ENCODE assay signal across 8 cellular contexts in the genomic region with DNA sequence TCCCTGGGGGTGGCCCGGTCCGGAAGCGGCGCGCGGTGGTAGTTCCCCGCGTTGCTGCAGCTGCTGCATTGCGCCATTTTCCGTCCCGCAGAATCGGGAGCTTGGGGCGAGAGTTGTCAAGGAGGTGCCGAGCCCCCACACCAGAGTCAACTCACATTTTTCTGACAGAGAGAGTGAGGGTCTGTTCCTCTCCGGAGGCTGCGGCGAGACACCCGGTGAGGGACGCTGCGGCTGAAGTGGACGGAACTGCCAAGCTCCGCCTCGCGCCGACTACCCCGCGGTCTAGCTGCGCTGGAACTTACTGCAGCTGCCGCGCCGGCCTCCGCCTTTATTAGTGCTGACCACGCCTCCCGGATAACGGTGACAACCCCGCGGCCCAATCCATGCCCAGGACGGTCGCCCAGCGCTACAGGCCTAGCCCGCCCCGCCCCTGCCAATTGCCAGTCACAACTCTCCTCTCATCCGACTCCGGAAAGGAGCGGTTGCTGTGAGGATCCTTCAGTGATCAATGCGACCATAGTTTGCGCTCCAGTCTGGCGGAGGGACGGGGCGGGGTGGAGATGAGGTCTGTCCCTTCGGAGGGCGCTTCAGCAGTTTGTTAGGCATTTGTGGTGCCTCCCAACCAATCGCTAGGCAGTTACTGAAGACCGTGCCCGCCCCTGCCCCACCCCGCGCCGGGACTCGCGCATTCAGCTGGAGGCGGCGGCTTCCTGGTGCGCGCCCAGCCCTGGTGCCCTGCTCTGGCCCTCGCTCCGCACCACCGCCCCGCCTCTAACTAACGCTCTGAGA. TPM values are rescaled to one million over a fixed set of nuclear protein-coding genes. Genes with fewer than 3 reads are reported as not detected.
A peak's percentile ranks its signal among the peaks of the same experiment; 100 is the strongest.
DNase-seq lines count a peak whose midpoint lies in the region; ATAC-seq, FAIRE-seq and TF ChIP-seq lines count a peak whose summit lies in the region.

A gene with protein sequence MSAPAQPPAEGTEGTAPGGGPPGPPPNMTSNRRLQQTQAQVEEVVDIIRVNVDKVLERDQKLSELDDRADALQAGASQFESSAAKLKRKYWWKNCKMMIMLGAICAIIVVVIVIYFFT (minus strand): TSS at position 303 of the 789 bp plus-strand sequence. CDS start 146 bp downstream, at position 157.

- H3K36me3 ChIP-seq in heart left ventricle, result peaks cover 0 to 17% (median 6%) of the 10 kb centered on the region in 9 donors
- no peaks in the 10 kb centered on the region for H3K36me3 ChIP-seq in upper lobe of right lung

- peaks cover 50 to 53% (median 52%) of the 10 kb centered on the region in 3 donors for H3K4me1 Mint-ChIP-seq in T-cell

- H3K36me3 Mint-ChIP-seq in T-cell, result peaks cover 25% of the 10 kb centered on the region

- intact Hi-C loops in heart left ventricle (cut with DNase I), result loop anchor here in 4 of 10 donors (1.0 to 5.0 kb wide), 6 partner anchors 18 to 67 kb away; a partner anchor contains a TSS
- intact Hi-C loops in posterior cingulate gyrus (cut with DNase I), result loop anchor here (1.0 kb wide), 2 partner anchors 23 to 64 kb away; a partner anchor contains a TSS
- intact Hi-C loops in upper lobe of right lung (cut with DNase I), result no loop called here

- peak within 1 kb of the TSS; percentile 87 to 93 (median 91) for H3K4me3 Mint-ChIP-seq in T-cell

- H3K4me3 ChIP-seq in heart left ventricle (peak within 1 kb of the TSS; percentile 44 to 86 (median 71)), upper lobe of right lung (peak within 1 kb of the TSS; percentile 62)

- DNase-seq in GM12891 (ENCODE audit: insufficient read length, low spot score), result peak; percentile 95
- peak; percentile 88 for DNase-seq in NCI-H1436 treated with DMSO at 0.1 percent for 48 hours (lab: John Stamatoyannopoulos, UW)
- peak; percentile 89 to 98 (median 95) for DNase-seq in T-cell
- peak; percentile 98 to 99 (median 98) for DNase-seq in heart left ventricle
- DNase-seq in posterior cingulate gyrus, result peak; percentile 99 to 100 (median 100)
- DNase-seq in upper lobe of right lung, result peak; percentile 98

- FAIRE-seq in GM12891 (lab: Jason Lieb, UNC), result peak; percentile 98

- CTCF ChIA-PET in T-cell (lab: Charles Lee), result interaction anchor here (0.6 to 1.6 kb wide), 16 partner anchors 8 to 1170 kb away, joined by 3 to 10 read pairs (median 4); a partner anchor contains a TSS

- H3K27ac ChIP-seq in adipose tissue (ENCODE audit: low read depth, low read length) (peak within 1 kb of the TSS; percentile 48), heart left ventricle (peak within 1 kb of the TSS; percentile 25 to 91 (median 84)), upper lobe of right lung (peak within 1 kb of the TSS; percentile 88)

- ATAC-seq in HG02840 (IDR thresholded peaks at IDR 0.05; ENCODE audit: low FRiP score, unreplicated experiment), result peak; percentile 82
- peak; percentile 88 to 96 (median 92) for ATAC-seq in T-cell (replicated peaks in 1 of 4)
- ATAC-seq in heart left ventricle, result peak; percentile 97 to 99 (median 98)
- ATAC-seq in upper lobe of right lung, result peak; percentile 97

- H3K9me3 Mint-ChIP-seq in T-cell, result no peaks in the 10 kb centered on the region

- H3K27me3 Mint-ChIP-seq in T-cell, result no peaks in the 10 kb centered on the region

- H3K27ac Mint-ChIP-seq in T-cell, result peak within 1 kb of the TSS; percentile 92 to 96

- peak; percentile 100 for TF ChIP-seq POLR2A in GM12891 (IDR thresholded peaks at IDR 0.05; ENCODE audit: low read depth, low read length)
- peak; percentile 97 to 100 for TF ChIP-seq POLR2A in heart left ventricle (IDR thresholded peaks at IDR 0.05)

- no peaks in the 10 kb centered on the region for H3K9me3 ChIP-seq in heart left ventricle
- H3K9me3 ChIP-seq in upper lobe of right lung, result no peaks in the 10 kb centered on the region

- peak in 1 of 12 donors; percentile 2 for TF ChIP-seq CTCF in heart left ventricle (IDR thresholded peaks at IDR 0.05)
- no peak for TF ChIP-seq CTCF in upper lobe of right lung (IDR thresholded peaks at IDR 0.05)

- 0% methylated on average over 62 to 69 of the region's 69 CpGs for WGBS in adipose tissue, 3 donors
- WGBS in heart left ventricle, 4 donors, result 0 to 2% (median 0%) methylated on average over 15 to 69 of the region's 69 CpGs

- POLR2A ChIA-PET in T-cell (lab: Charles Lee), result interaction anchor here (0.6 to 1.8 kb wide), 14 partner anchors 9 to 134 kb away, joined by 3 to 13 read pairs (median 6); a partner anchor contains a TSS

- no peaks in the 10 kb centered on the region for H3K27me3 ChIP-seq in heart left ventricle
- H3K27me3 ChIP-seq in upper lobe of right lung, result no peaks in the 10 kb centered on the region

- H3K4me1 ChIP-seq in heart left ventricle (peaks cover 0 to 43% (median 19%) of the 10 kb centered on the region in 12 donors), upper lobe of right lung (peaks cover 21% of the 10 kb centered on the region)

TF ChIP-seq in GM12891, 5 proteins besides CTCF, POLR2A, EP300 and RAD21:
- TF ChIP-seq TAF1 (IDR thresholded peaks at IDR 0.05; ENCODE audit: low read depth, low read length), result peak; percentile 97
- peak; percentile 95 for TF ChIP-seq POU2F2 (IDR thresholded peaks at IDR 0.05; ENCODE audit: low read depth, low read length)
- TF ChIP-seq POLR2AphosphoS5 (IDR thresholded peaks at IDR 0.05; ENCODE audit: low read depth, low read length), result peak; percentile 100
- TF ChIP-seq SPI1 (IDR thresholded peaks at IDR 0.05; ENCODE audit: low read depth, low read length), result 0 out of 2 replicates have a peak, but pooled peaks have one; percentile 5
- no peak for TF ChIP-seq PAX5 (IDR thresholded peaks at IDR 0.05; ENCODE audit: insufficient read depth, low read length, severe bottlenecking)

RNA-seq across cellular contexts. Expression of the gene that starts here (rescaled TPM):
- polyA plus RNA-seq in GM12891 (2012; ENCODE audit: low read depth, missing spikeins), result 30.6 TPM
- total RNA-seq in T-cell, result 10 to 100 TPM; 64.6 to 92.2 (median 75.8) TPM
- 1 to 10 TPM; 3.3 to 4.7 (median 4.6) TPM for polyA plus RNA-seq in adipose tissue
- total RNA-seq in heart left ventricle, result 1 to 10 TPM; 2.1 to 8.3 (median 3.4) TPM
- polyA plus RNA-seq in heart left ventricle, result 1 to 10 TPM; 2.7 to 6.2 TPM
- 6.3 TPM for total RNA-seq in upper lobe of right lung

Comparison
In these comparisons a context has a peak if more than half of its experiments do, and no peak if none do; other contexts are left out.
1. Peak in every context shown above with its lines: DNase-seq, ATAC-seq, H3K4me3 ChIP-seq and H3K27ac ChIP-seq.